Comparison of ENCODE assay signal across 8 cellular contexts in genomic region chr6:52663120-52663934, GRCh38. TPM values are rescaled to one million over a fixed set of nuclear protein-coding genes. Genes with fewer than 3 reads are reported as not detected.
A peak's percentile ranks its signal among the peaks of the same experiment; 100 is the strongest.
DNase-seq lines count a peak whose midpoint lies in the region; ATAC-seq and TF ChIP-seq lines count a peak whose summit lies in the region.

No MANE protein-coding gene starts in this region.

- no peaks in the 10 kb centered on the region for H3K27me3 ChIP-seq in right lobe of liver

- H3K4me1 ChIP-seq in right lobe of liver, result peaks cover 0 to 14% (median 5%) of the 10 kb centered on the region in 4 donors

- TF ChIP-seq POLR2A in right lobe of liver (IDR thresholded peaks at IDR 0.05), result no peak

- H3K36me3 ChIP-seq in right lobe of liver, result peaks cover 0 to 5% (median 0%) of the 10 kb centered on the region in 4 donors

- H3K9me3 ChIP-seq in right lobe of liver, result no peaks in the 10 kb centered on the region

- ATAC-seq in Right ventricle myocardium inferior, result peak; percentile 73
- peak; percentile 42 for ATAC-seq in HG03066 (IDR thresholded peaks at IDR 0.05; ENCODE audit: low read depth, unreplicated experiment)
- ATAC-seq in right lobe of liver, result peak; percentile 67 to 73 (median 72)

- peak overlapping the region; percentile 73 to 76 (median 75) for H3K4me3 ChIP-seq in right lobe of liver

- TF ChIP-seq CTCF in right lobe of liver (IDR thresholded peaks at IDR 0.05), result peak; percentile 86 to 93 (median 90)

- 9% methylated on average over 12 of the region's 12 CpGs for WGBS in right lobe of liver (ENCODE audit: insufficient coverage, low coverage, low lambda C conversion rate, missing lambda C conversion rate)

- intact Hi-C loops in Right ventricle myocardium inferior (cut with DNase I) (loop anchor here (1.0 to 10.0 kb wide), 7 partner anchors 71 to 381 kb away; partner anchors contain the start of genes GSTA4, MCM3 and TRAM2), cardiac septum (cut with DNase I) (loop anchor here (1.0 to 5.0 kb wide), 3 partner anchors 141 to 247 kb away; no protein-coding TSS in a partner anchor), right lobe of liver (cut with DNase I) (loop anchor here in 1 of 2 donors (5.0 kb wide), 1 partner anchor 246 kb away; no protein-coding TSS in a partner anchor)

- H3K27ac ChIP-seq in right lobe of liver, result peak overlapping the region in 1 of 3 donors; percentile 9

- no peak for DNase-seq in Right ventricle myocardium inferior (ENCODE audit: missing footprints)
- no peak for DNase-seq in cardiac septum (ENCODE audit: low spot score)
- peak; percentile 44 for DNase-seq in NCI-H2227 treated with DMSO at 0.1 percent for 48 hours (lab: John Stamatoyannopoulos, UW)
- DNase-seq in activated CD4-positive, CD25-positive, alpha-beta regulatory T cell treated with anti-CD3 and anti-CD28 coated beads, Interleukin-2, amount 50 U/mL, for 16 hours (ENCODE audit: low read depth, low spot score), result peak; percentile 31
- peak; percentile 89 for DNase-seq in dermis blood vessel endothelial cell
- peak in 1 of 3 donors; percentile 60 for DNase-seq in right lobe of liver
- DNase-seq in stimulated activated CD8-positive, alpha-beta memory T cell treated with anti-CD3 and anti-CD28 coated beads, Interleukin-12 subunit alpha, Interleukin-12 subunit beta, amount 100 ng/mL, for 1 hour (ENCODE audit: low read depth), result peak; percentile 55

RNA-seq across cellular contexts. Expression of gene TMEM14A, which starts 7.6 kb away (rescaled TPM):
- total RNA-seq in Right ventricle myocardium inferior (8.7 TPM), cardiac septum (8.3 TPM), dermis blood vessel endothelial cell (20.4 and 22.9 TPM in 2 replicates), right lobe of liver (10 to 100 TPM; 20.7 to 41.2 (median 33.3) TPM)

Comparison
In these comparisons a context has a peak if more than half of its experiments do, and no peak if none do; other contexts are left out.
1. DNase-seq: peak in NCI-H2227 treated with DMSO at 0.1 percent for 48 hours (single experiment), activated CD4-positive, CD25-positive, alpha-beta regulatory T cell treated with anti-CD3 and anti-CD28 coated beads, Interleukin-2, amount 50 U/mL, for 16 hours (single experiment), dermis blood vessel endothelial cell (single experiment) and stimulated activated CD8-positive, alpha-beta memory T cell treated with anti-CD3 and anti-CD28 coated beads, Interleukin-12 subunit alpha, Interleukin-12 subunit beta, amount 100 ng/mL, for 1 hour (single experiment); none in Right ventricle myocardium inferior (single experiment) and cardiac septum (single experiment).
2. Peak in every context shown above with its lines, with median percentiles within 50 percentile points of each other: ATAC-seq.